12 cellular contexts compared by ENCODE assay signal in genomic region chr10:77892761-77893160, GRCh38.
"Had no signal": no experiment of that assay in that cellular context is flagged by ENCODE, and none has a peak within 500 bp of the region (broad histone marks: within the 10 kb centered on the region; RNA-seq: fewer than 3 reads in every experiment).

No MANE protein-coding gene starts in this region.

- FAIRE-seq: colon, frontal cortex had no signal

- H3K27me3 Mint-ChIP-seq: activated CD4-positive, alpha-beta memory T cell treated with anti-CD3 and anti-CD28 coated beads for 36 hours had no signal

- H3K27me3 ChIP-seq: ascending aorta, upper lobe of right lung had no signal

- ATAC-seq: sciatic nerve; stimulated activated naive B cell treated with anti-CD40 and anti-IgM and Interleukin-4, amounts not matched to agents 10 μg/mL and 1 μg/mL and 100 μg/mL, for 72 hours; upper lobe of right lung had no signal

- H3K4me3 Mint-ChIP-seq: activated CD4-positive, alpha-beta memory T cell treated with anti-CD3 and anti-CD28 coated beads for 36 hours; activated naive CD8-positive, alpha-beta T cell treated with anti-CD3 and anti-CD28 coated beads, Interleukin-2, amount 10 ng/mL, durations not matched to agents 7 days and 5 days; stimulated activated naive B cell treated with anti-CD40 and anti-IgM and Interleukin-4, amounts not matched to agents 10 μg/mL and 1 μg/mL and 100 μg/mL, for 72 hours had no signal

- H3K9me3 Mint-ChIP-seq: activated CD4-positive, alpha-beta memory T cell treated with anti-CD3 and anti-CD28 coated beads for 36 hours; activated naive CD8-positive, alpha-beta T cell treated with anti-CD3 and anti-CD28 coated beads, Interleukin-2, amount 10 ng/mL, durations not matched to agents 7 days and 5 days; stimulated activated naive B cell treated with anti-CD40 and anti-IgM and Interleukin-4, amounts not matched to agents 10 μg/mL and 1 μg/mL and 100 μg/mL, for 72 hours had no signal

- H3K9me3 ChIP-seq: ascending aorta, left ventricle myocardium inferior, upper lobe of right lung had no signal

- H3K27ac Mint-ChIP-seq: activated CD4-positive, alpha-beta memory T cell treated with anti-CD3 and anti-CD28 coated beads for 36 hours; activated naive CD8-positive, alpha-beta T cell treated with anti-CD3 and anti-CD28 coated beads, Interleukin-2, amount 10 ng/mL, durations not matched to agents 7 days and 5 days; stimulated activated naive B cell treated with anti-CD40 and anti-IgM and Interleukin-4, amounts not matched to agents 10 μg/mL and 1 μg/mL and 100 μg/mL, for 72 hours had no signal

- H3K36me3 Mint-ChIP-seq: activated CD4-positive, alpha-beta memory T cell treated with anti-CD3 and anti-CD28 coated beads for 36 hours; activated naive CD8-positive, alpha-beta T cell treated with anti-CD3 and anti-CD28 coated beads, Interleukin-2, amount 10 ng/mL, durations not matched to agents 7 days and 5 days; stimulated activated naive B cell treated with anti-CD40 and anti-IgM and Interleukin-4, amounts not matched to agents 10 μg/mL and 1 μg/mL and 100 μg/mL, for 72 hours had no signal

- DNase-seq: activated CD4-positive, alpha-beta memory T cell treated with anti-CD3 and anti-CD28 coated beads for 36 hours; activated CD4-positive, alpha-beta T cell treated with anti-CD3 and anti-CD28 coated beads for 1 hour; activated naive CD8-positive, alpha-beta T cell treated with anti-CD3 and anti-CD28 coated beads, Interleukin-2, amount 10 ng/mL, durations not matched to agents 7 days and 5 days; left ventricle myocardium inferior; mesenchymal stem cell; stimulated activated CD4-positive, alpha-beta T cell treated with anti-CD3 and anti-CD28 coated beads, Interleukin-2, amount 100 ng/mL, for 24 hours; stimulated activated naive B cell treated with anti-CD40 and anti-IgM and Interleukin-4, amounts not matched to agents 10 μg/mL and 1 μg/mL and 100 μg/mL, for 72 hours; upper lobe of right lung had no signal

- H3K36me3 ChIP-seq: ascending aorta, left ventricle myocardium inferior, upper lobe of right lung had no signal

- H3K27ac ChIP-seq: ascending aorta, left ventricle myocardium inferior, upper lobe of right lung had no signal

- H3K4me1 Mint-ChIP-seq: activated naive CD8-positive, alpha-beta T cell treated with anti-CD3 and anti-CD28 coated beads, Interleukin-2, amount 10 ng/mL, durations not matched to agents 7 days and 5 days; stimulated activated naive B cell treated with anti-CD40 and anti-IgM and Interleukin-4, amounts not matched to agents 10 μg/mL and 1 μg/mL and 100 μg/mL, for 72 hours had no signal

- H3K4me3 ChIP-seq: ascending aorta, left ventricle myocardium inferior, upper lobe of right lung had no signal
